ENCODE assay signal across 26 cellular contexts in the genomic region with DNA sequence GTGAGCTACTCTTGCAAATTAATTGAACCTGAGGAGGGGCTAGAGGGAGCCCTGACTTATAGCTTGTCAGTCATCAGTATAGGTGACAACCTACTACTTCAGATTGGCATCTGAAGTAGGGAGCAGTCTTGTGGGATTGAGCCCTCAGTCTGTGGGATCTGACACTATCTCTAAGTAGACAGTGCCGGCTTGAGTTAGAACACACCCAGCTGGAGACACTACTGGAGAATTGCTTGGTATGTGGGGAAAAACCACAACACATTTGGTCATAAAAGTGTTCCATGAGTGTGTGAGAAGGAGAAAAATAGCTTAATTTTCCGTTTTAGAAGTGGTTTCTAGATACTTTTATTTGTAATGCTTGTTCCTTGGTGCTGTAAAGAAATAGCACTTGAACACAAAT. TPM values are rescaled to one million over a fixed set of nuclear protein-coding genes. Genes with fewer than 3 reads are reported as not detected.
DNase-seq lines count a peak whose midpoint lies in the region; TF ChIP-seq lines count a peak whose summit lies in the region.
"Had no signal": no experiment of that assay in that cellular context is flagged by ENCODE, and none has a peak within 500 bp of the region (broad histone marks: within the 10 kb centered on the region; RNA-seq: fewer than 3 reads in every experiment).

No MANE protein-coding gene starts in this region.

- H3K9me3 ChIP-seq in osteoblast (ENCODE audit: low read depth, low read length): no peaks in the 10 kb centered on the region
- no peaks in the 10 kb centered on the region; the same call in 1 of the 2 replicates for H3K9me3 ChIP-seq in HAP-1
- H3K9me3 ChIP-seq: tibial artery had no signal

- peaks cover 20% of the 10 kb centered on the region for H3K27me3 Mint-ChIP-seq in HFFc6 (ENCODE audit: insufficient read depth)

- DNase-seq in Daoy (ENCODE audit: low read depth) (peak; percentile 13), HFFc6 (peak; percentile 21), astrocyte of the cerebellum (ENCODE audit: low read depth) (peak; percentile 2), osteoblast (ENCODE audit: insufficient read length, low spot score, missing footprints) (peak; percentile 25), HAP-1 (ENCODE audit: low spot score in 2 of 2) (no peak), posterior cingulate gyrus (no peak)
- DNase-seq in stimulated activated CD4-positive, alpha-beta T cell treated with anti-CD3 and anti-CD28 coated beads, Interleukin-15, amount 100 ng/mL, for 24 hours: no peak
- no peak for DNase-seq in stimulated activated CD4-positive, alpha-beta T cell treated with anti-CD3 and anti-CD28 coated beads, Interleukin-2, amount 100 ng/mL, for 48 hours
- DNase-seq: activated CD4-positive, alpha-beta T cell treated with anti-CD3 and anti-CD28 coated beads, Interleukin-2, amount 50 U/mL, for 48 hours; activated naive CD4-positive, alpha-beta T cell treated with anti-CD3 and anti-CD28 coated beads, Interleukin-2, amount 10 ng/mL, durations not matched to agents 7 days and 5 days; activated T-cell treated with anti-CD3 and anti-CD28 coated beads for 4 hours; AML-193; aorta; DMS79 treated with DMSO at 0.1 percent for 48 hours; effector CD4-positive, alpha-beta T cell; glutamatergic neuron; left colon; NCI-H1048; NCI-H2029; stimulated activated CD4-positive, alpha-beta T cell treated with anti-CD3 and anti-CD28 coated beads, Interleukin-4, amount 100 ng/mL, for 24 hours; T-helper 2 cell; tibial artery had no signal

- H3K4me2 ChIP-seq in osteoblast (ENCODE audit: insufficient read depth, low read length): no peak overlapping the region
- H3K4me2 ChIP-seq: KMS-11 had no signal

- H3K9me3 Mint-ChIP-seq in HFFc6: no peaks in the 10 kb centered on the region
- H3K9me3 Mint-ChIP-seq: stimulated activated naive CD8-positive, alpha-beta T cell treated with anti-CD3 and anti-CD28 coated beads, Interleukin-15, Interleukin-2, amounts not matched to agents 100 ng/mL and 50 ng/mL, for 24 hours had no signal

- no peak overlapping the region for H3K27ac ChIP-seq in osteoblast (ENCODE audit: low read depth, low read length)
- H3K27ac ChIP-seq: KMS-11, skin epidermis, tibial artery had no signal

- H3K27ac Mint-ChIP-seq in HFFc6: no peak overlapping the region
- H3K27ac Mint-ChIP-seq: activated naive CD4-positive, alpha-beta T cell treated with anti-CD3 and anti-CD28 coated beads, Interleukin-2, amount 10 ng/mL, durations not matched to agents 7 days and 5 days; progenitor cell of endocrine pancreas; stimulated activated naive CD8-positive, alpha-beta T cell treated with anti-CD3 and anti-CD28 coated beads, Interleukin-15, Interleukin-2, amounts not matched to agents 100 ng/mL and 50 ng/mL, for 24 hours had no signal

- H3K79me2 ChIP-seq in osteoblast (ENCODE audit: insufficient read depth, low read length): no peaks in the 10 kb centered on the region

- no peaks in the 10 kb centered on the region for H4K20me1 ChIP-seq in osteoblast (ENCODE audit: insufficient read depth, low read length)

- no peak overlapping the region for H2AFZ ChIP-seq in osteoblast (ENCODE audit: low read length)

- H3K36me3 Mint-ChIP-seq in HFFc6 (ENCODE audit: low read depth): no peaks in the 10 kb centered on the region
- H3K36me3 Mint-ChIP-seq: activated naive CD4-positive, alpha-beta T cell treated with anti-CD3 and anti-CD28 coated beads, Interleukin-2, amount 10 ng/mL, durations not matched to agents 7 days and 5 days had no signal

- intact Hi-C loops in posterior cingulate gyrus (cut with DNase I): no loop called here

- in situ Hi-C loops in astrocyte of the cerebellum (cut with HindIII; ENCODE audit: low sequenced_read_pairs) (no loop called here), HAP-1 (cut with MboI; ENCODE audit: low sequenced_read_pairs) (no loop called here)

- H3K4me3 ChIP-seq in astrocyte of the cerebellum (ENCODE audit: low read depth, low read length) (no peak overlapping the region), osteoblast (ENCODE audit: insufficient read depth, low read length) (no peak overlapping the region), HAP-1 (no peak overlapping the region)
- H3K4me3 ChIP-seq: skin epidermis, tibial artery had no signal

- peaks cover 6% of the 10 kb centered on the region; the same call in 1 of the 2 replicates for H3K4me1 Mint-ChIP-seq in HFFc6 (ENCODE audit: low read depth)

- TF ChIP-seq CTCF in HFFc6 (IDR thresholded peaks at IDR 0.05): no peak
- no peak for TF ChIP-seq CTCF in astrocyte of the cerebellum (IDR thresholded peaks at IDR 0.05; ENCODE audit: low read depth, low read length, missing control alignments)
- TF ChIP-seq CTCF in osteoblast (IDR thresholded peaks at IDR 0.05; ENCODE audit: extremely low read depth, low read depth, low read length): no peak

- H3K4me1 ChIP-seq in osteoblast (ENCODE audit: insufficient read depth, low read length) (no peaks in the 10 kb centered on the region), HAP-1 (peaks cover 2% of the 10 kb centered on the region; the same call in 1 of the 2 replicates)
- H3K4me1 ChIP-seq: tibial artery had no signal

- no peak overlapping the region for H3K4me3 Mint-ChIP-seq in HFFc6
- H3K4me3 Mint-ChIP-seq: activated naive CD4-positive, alpha-beta T cell treated with anti-CD3 and anti-CD28 coated beads, Interleukin-2, amount 10 ng/mL, durations not matched to agents 7 days and 5 days; stimulated activated naive CD8-positive, alpha-beta T cell treated with anti-CD3 and anti-CD28 coated beads, Interleukin-15, Interleukin-2, amounts not matched to agents 100 ng/mL and 50 ng/mL, for 24 hours had no signal

- H3K27me3 ChIP-seq in osteoblast (ENCODE audit: insufficient read depth, low read length) (no peaks in the 10 kb centered on the region), HAP-1 (ENCODE audit: low read depth) (peaks cover 8% of the 10 kb centered on the region)
- H3K27me3 ChIP-seq: tibial artery had no signal

- no peaks in the 10 kb centered on the region for H3K36me3 ChIP-seq in osteoblast (ENCODE audit: insufficient read depth, low read length)
- H3K36me3 ChIP-seq in HAP-1 (replicated peaks): no peaks in the 10 kb centered on the region
- H3K36me3 ChIP-seq: tibial artery had no signal

RNA-seq across cellular contexts. Expression of a gene that starts 30.5 kb away (rescaled TPM):
- total RNA-seq in Daoy (2014; rRNA removed; shearing (Covaris generic)): 12.0 and 12.4 TPM in 2 replicates
- 10 to 100 TPM in 2 of 6 experiments, 1 to 10 TPM in 4; 9.1 to 10.7 (median 9.7) TPM for total RNA-seq in HFFc6 (2021; fragmentation: NEBNext Ultra II Directional; extraction: Animal tissue kit (Norgen Biotek cat#: 25700))
- total RNA-seq in osteoblast: 30.0 and 38.0 TPM in 2 replicates

Comparison
In these comparisons a context has a peak if more than half of its experiments do, and no peak if none do; other contexts are left out.
1. DNase-seq: peak in Daoy (single experiment), HFFc6 (single experiment), astrocyte of the cerebellum (single experiment) and osteoblast (single experiment); none in stimulated activated CD4-positive, alpha-beta T cell treated with anti-CD3 and anti-CD28 coated beads, Interleukin-15, amount 100 ng/mL, for 24 hours (single experiment), HAP-1 (0 of 2), posterior cingulate gyrus (0 of 10) and stimulated activated CD4-positive, alpha-beta T cell treated with anti-CD3 and anti-CD28 coated beads, Interleukin-2, amount 100 ng/mL, for 48 hours (0 of 2).